Comparison of ENCODE assay signal across 14 cellular contexts in the genomic region with DNA sequence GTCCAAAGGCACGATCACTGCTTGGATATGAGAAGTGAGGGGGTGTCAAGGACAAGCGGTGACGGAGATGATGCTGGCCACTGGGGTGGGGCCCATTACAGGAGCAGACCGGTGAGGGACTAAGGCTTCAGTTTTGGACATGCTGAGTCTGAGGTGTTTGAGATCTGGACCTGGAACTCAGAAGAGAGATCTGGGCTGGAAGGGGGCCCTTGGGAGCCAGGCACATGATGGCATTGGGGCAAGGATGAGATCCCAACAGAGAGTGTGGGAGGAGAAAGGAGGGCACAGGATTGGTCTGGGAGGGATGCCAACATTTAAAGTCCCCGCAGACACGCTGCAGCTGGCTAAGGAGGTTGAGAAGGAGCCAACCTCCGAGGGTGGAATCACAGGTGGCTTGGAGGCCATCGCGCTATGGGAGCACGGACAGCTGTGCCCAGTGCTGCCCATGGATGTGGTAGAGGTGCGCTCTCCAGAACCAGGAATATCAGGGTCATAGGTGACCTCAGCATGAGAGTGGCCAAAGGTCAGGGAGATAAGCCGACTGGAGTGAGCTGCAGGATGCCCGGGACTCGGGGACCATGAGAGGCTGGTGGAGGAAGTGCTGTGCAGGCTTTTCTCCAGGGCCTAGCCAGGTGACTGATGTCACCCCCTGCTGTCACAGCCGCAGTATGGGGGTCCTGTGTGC. TPM values are rescaled to one million over a fixed set of nuclear protein-coding genes. Genes with fewer than 3 reads are reported as not detected.
A peak's percentile ranks its signal among the peaks of the same experiment; 100 is the strongest.
DNase-seq lines count a peak whose midpoint lies in the region; ATAC-seq and TF ChIP-seq lines count a peak whose summit lies in the region.
"Had no signal": no experiment of that assay in that cellular context is flagged by ENCODE, and none has a peak within 500 bp of the region (broad histone marks: within the 10 kb centered on the region; RNA-seq: fewer than 3 reads in every experiment).

No MANE protein-coding gene starts in this region.

- TF ChIP-seq CTCF in endothelial cell (IDR thresholded peaks at IDR 0.05; ENCODE audit: unreplicated experiment) (no peak), neural crest cell (conservative IDR thresholded peaks at IDR 0.05) (no peak)

- no peak for ATAC-seq in stimulated activated naive CD8-positive, alpha-beta T cell treated with anti-CD3 and anti-CD28 coated beads, Interleukin-15, amount 100 ng/mL, for 72 hours
- ATAC-seq in stimulated activated naive CD8-positive, alpha-beta T cell treated with anti-CD3 and anti-CD28 coated beads, Interleukin-15, Interleukin-2, amounts not matched to agents 100 U/mL and 50 U/mL, for 24 hours, result no peak

- no peaks in the 10 kb centered on the region for H3K27me3 Mint-ChIP-seq in stimulated activated naive CD8-positive, alpha-beta T cell treated with anti-CD3 and anti-CD28 coated beads, Interleukin-15, amount 100 ng/mL, for 72 hours
- H3K27me3 Mint-ChIP-seq in endothelial cell (ENCODE audit: unreplicated experiment), result peaks cover 4% of the 10 kb centered on the region
- H3K27me3 Mint-ChIP-seq in neural crest cell (ENCODE audit: low read depth), result no peaks in the 10 kb centered on the region
- H3K27me3 Mint-ChIP-seq: activated naive CD8-positive, alpha-beta T cell treated with anti-CD3 and anti-CD28 coated beads, Interleukin-2, amount 10 ng/mL, durations not matched to agents 7 days and 5 days had no signal

- no peak overlapping the region for H3K4me3 Mint-ChIP-seq in stimulated activated naive CD8-positive, alpha-beta T cell treated with anti-CD3 and anti-CD28 coated beads, Interleukin-15, amount 100 ng/mL, for 72 hours
- H3K4me3 Mint-ChIP-seq in endothelial cell (ENCODE audit: unreplicated experiment), result peak overlapping the region; percentile 1
- no peak overlapping the region for H3K4me3 Mint-ChIP-seq in neural crest cell
- H3K4me3 Mint-ChIP-seq: activated CD8-positive, alpha-beta T cell treated with anti-CD3 and anti-CD28 coated beads, Interleukin-2, amount 10 ng/mL, durations not matched to agents 7 days and 5 days; activated naive CD8-positive, alpha-beta T cell treated with anti-CD3 and anti-CD28 coated beads, Interleukin-2, amount 10 ng/mL, durations not matched to agents 7 days and 5 days had no signal

- peak overlapping the region; percentile 23 to 85 for H3K27ac Mint-ChIP-seq in stimulated activated naive CD8-positive, alpha-beta T cell treated with anti-CD3 and anti-CD28 coated beads, Interleukin-15, amount 100 ng/mL, for 72 hours
- H3K27ac Mint-ChIP-seq in endothelial cell (ENCODE audit: unreplicated experiment), result peak overlapping the region; percentile 42
- peak overlapping the region; percentile 75 for H3K27ac Mint-ChIP-seq in neural crest cell (ENCODE audit: unreplicated experiment)
- H3K27ac Mint-ChIP-seq: activated CD8-positive, alpha-beta T cell treated with anti-CD3 and anti-CD28 coated beads, Interleukin-2, amount 10 ng/mL, durations not matched to agents 7 days and 5 days had no signal

- peaks cover 22% of the 10 kb centered on the region for H3K4me1 Mint-ChIP-seq in stimulated activated naive CD8-positive, alpha-beta T cell treated with anti-CD3 and anti-CD28 coated beads, Interleukin-15, amount 100 ng/mL, for 72 hours
- H3K4me1 Mint-ChIP-seq in endothelial cell (ENCODE audit: unreplicated experiment) (peaks cover 12% of the 10 kb centered on the region), neural crest cell (peaks cover 27% of the 10 kb centered on the region)

- H3K9me3 Mint-ChIP-seq in stimulated activated naive CD8-positive, alpha-beta T cell treated with anti-CD3 and anti-CD28 coated beads, Interleukin-15, amount 100 ng/mL, for 72 hours, result no peaks in the 10 kb centered on the region
- H3K9me3 Mint-ChIP-seq in endothelial cell (ENCODE audit: unreplicated experiment), result no peaks in the 10 kb centered on the region
- H3K9me3 Mint-ChIP-seq in neural crest cell, result no peaks in the 10 kb centered on the region
- H3K9me3 Mint-ChIP-seq: activated naive CD8-positive, alpha-beta T cell treated with anti-CD3 and anti-CD28 coated beads, Interleukin-2, amount 10 ng/mL, durations not matched to agents 7 days and 5 days had no signal

- peaks cover 3% of the 10 kb centered on the region for H3K36me3 Mint-ChIP-seq in endothelial cell (ENCODE audit: low read depth, unreplicated experiment)
- H3K36me3 Mint-ChIP-seq in neural crest cell (ENCODE audit: low read depth), result no peaks in the 10 kb centered on the region
- H3K36me3 Mint-ChIP-seq: activated naive CD8-positive, alpha-beta T cell treated with anti-CD3 and anti-CD28 coated beads, Interleukin-2, amount 10 ng/mL, durations not matched to agents 7 days and 5 days had no signal

- no peak for DNase-seq in stimulated activated naive CD8-positive, alpha-beta T cell treated with anti-CD3 and anti-CD28 coated beads, Interleukin-15, amount 100 ng/mL, for 72 hours
- no peak for DNase-seq in stimulated activated naive CD8-positive, alpha-beta T cell treated with anti-CD3 and anti-CD28 coated beads, Interleukin-15, Interleukin-2, amounts not matched to agents 100 U/mL and 50 U/mL, for 24 hours
- DNase-seq in endothelial cell (ENCODE audit: low spot score), result no peak
- DNase-seq in neural crest cell (ENCODE audit: low read depth, low spot score), result no peak
- no peak for DNase-seq in GF-D8 (lab: John Stamatoyannopoulos, UW)
- DNase-seq in SKM-1 treated with dmso at 0.1 percent for 144 hours (lab: John Stamatoyannopoulos, UW; ENCODE audit: unreplicated experiment), result no peak
- DNase-seq in NCI-H345 (lab: John Stamatoyannopoulos, UW), result no peak
- no peak for DNase-seq in stimulated activated CD4-positive, alpha-beta T cell treated with anti-CD3 and anti-CD28 coated beads, Interleukin-4, amount 100 ng/mL, for 1 hour
- DNase-seq: activated CD8-positive, alpha-beta T cell treated with anti-CD3 and anti-CD28 coated beads, Interleukin-2, amount 10 ng/mL, durations not matched to agents 7 days and 5 days; activated naive CD8-positive, alpha-beta T cell treated with anti-CD3 and anti-CD28 coated beads, Interleukin-2, amount 10 ng/mL, durations not matched to agents 7 days and 5 days; cerebellar nuclear complex; dorsolateral prefrontal cortex; NCI-H1417 treated with DMSO at 0.1 percent for 48 hours; NCI-H446 treated with DMSO at 0.1 percent for 48 hours had no signal

RNA-seq across cellular contexts. Expression of gene DHRS12, which starts 21.8 kb away (rescaled TPM):
- 13.3 TPM for total RNA-seq in endothelial cell (ENCODE audit: unreplicated experiment)
- 8.8 and 9.3 TPM in 2 replicates for total RNA-seq in neural crest cell
